In genomic region chr17:4709794-4710692, GRCh38 we compare ENCODE assay signal across 8 cellular contexts. TPM values are rescaled to one million over a fixed set of nuclear protein-coding genes. Genes with fewer than 3 reads are reported as not detected.
DNase-seq lines count a peak whose midpoint lies in the region; ATAC-seq and TF ChIP-seq lines count a peak whose summit lies in the region.

Gene ARRB2, plus strand, starts transcription at chr17:4710632. Its CDS starts 90 bp downstream, at chr17:4710722.

- in situ Hi-C loops in SK-MEL-5 (cut with HindIII; ENCODE audit: low pct_unique_long_range_greater_than_20kb, low sequenced_read_pairs), result no loop called here

- peak within 1 kb of the TSS; percentile 80 for H3K4me3 Mint-ChIP-seq in activated naive CD4-positive, alpha-beta T cell treated with anti-CD3 and anti-CD28 coated beads for 36 hours

- peaks cover 0 to 34% (median 6%) of the 10 kb centered on the region in 3 donors for H3K4me1 ChIP-seq in gastroesophageal sphincter

- peak within 1 kb of the TSS; percentile 52 to 74 for H3K4me3 ChIP-seq in gastroesophageal sphincter

- no peaks in the 10 kb centered on the region for H3K27me3 Mint-ChIP-seq in activated naive CD4-positive, alpha-beta T cell treated with anti-CD3 and anti-CD28 coated beads for 36 hours (ENCODE audit: low read depth)

- H3K36me3 Mint-ChIP-seq in activated naive CD4-positive, alpha-beta T cell treated with anti-CD3 and anti-CD28 coated beads for 36 hours (ENCODE audit: low read depth), result peaks cover 13% of the 10 kb centered on the region

- TF ChIP-seq CTCF in gastroesophageal sphincter (IDR thresholded peaks at IDR 0.05), result peak in 3 of 4 experiments; percentile 74 to 81 (median 76)

- H3K9me3 Mint-ChIP-seq in activated naive CD4-positive, alpha-beta T cell treated with anti-CD3 and anti-CD28 coated beads for 36 hours, result no peaks in the 10 kb centered on the region

- ATAC-seq in gastroesophageal sphincter, result peak; percentile 95

- DNase-seq in GM04504 (ENCODE audit: low read depth), result peak; percentile 93
- DNase-seq in HEK293T (ENCODE audit: extremely low spot score), result peak; percentile 95
- DNase-seq in MV-4-11 (lab: John Stamatoyannopoulos, UW), result peak; percentile 96
- peak; percentile 98 for DNase-seq in SK-MEL-5 (ENCODE audit: low read depth, low spot score)
- DNase-seq in activated naive CD4-positive, alpha-beta T cell treated with anti-CD3 and anti-CD28 coated beads for 36 hours, result peak; percentile 97
- peak; percentile 90 for DNase-seq in non-pigmented ciliary epithelial cell (ENCODE audit: low read depth)
- DNase-seq in superior temporal gyrus (ENCODE audit: extremely low spot score), result peak; percentile 96

- TF ChIP-seq POLR2A in gastroesophageal sphincter (IDR thresholded peaks at IDR 0.05), result peak; percentile 35 to 45

- peak within 1 kb of the TSS; percentile 85 for H3K27ac Mint-ChIP-seq in activated naive CD4-positive, alpha-beta T cell treated with anti-CD3 and anti-CD28 coated beads for 36 hours

- H3K4me1 Mint-ChIP-seq in activated naive CD4-positive, alpha-beta T cell treated with anti-CD3 and anti-CD28 coated beads for 36 hours (ENCODE audit: low read depth), result peaks cover 56% of the 10 kb centered on the region

- H3K27me3 ChIP-seq in gastroesophageal sphincter, result no peaks in the 10 kb centered on the region

- 0 to 7% methylated on average over 8 to 20 of the region's 67 CpGs for WGBS in gastroesophageal sphincter (ENCODE audit: low coverage in 1 of 2), 2 donors

- no peak for TF ChIP-seq EP300 in gastroesophageal sphincter (IDR thresholded peaks at IDR 0.05)

- POLR2A ChIA-PET in HEK293T (lab: Yijun Ruan, JAX), result interaction anchor here (0.6 to 1.2 kb wide), 9 partner anchors 9 to 128 kb away, joined by 3 to 7 read pairs (median 4); partner anchors contain the start of genes MED11, PLD2 and PSMB6

- H3K27ac ChIP-seq in gastroesophageal sphincter, result peak within 1 kb of the TSS; percentile 36 to 91 (median 84)

- peaks cover 0 to under 1% of the 10 kb centered on the region in 2 donors for H3K36me3 ChIP-seq in gastroesophageal sphincter

- H3K9me3 ChIP-seq in gastroesophageal sphincter, result no peaks in the 10 kb centered on the region

- intact Hi-C loops in activated naive CD4-positive, alpha-beta T cell treated with anti-CD3 and anti-CD28 coated beads for 36 hours (cut with micrococcal nuclease), result loop anchor here (1.0 to 10.0 kb wide), 14 partner anchors 8 to 572 kb away; partner anchors contain the start of genes C17orf107, CYB5D2, MED11 and MINK1

- CTCF ChIA-PET in HEK293T (lab: Yijun Ruan, JAX), result interaction anchor here (0.6 to 1.1 kb wide), 3 partner anchors 69 to 193 kb away, joined by 3 to 5 read pairs (median 4); partner anchors contain the start of gene CHRNE
- CTCF ChIA-PET in activated naive CD4-positive, alpha-beta T cell treated with anti-CD3 and anti-CD28 coated beads for 36 hours (lab: Charles Lee), result interaction anchor here (0.6 to 1.8 kb wide), 5 partner anchors 14 to 195 kb away, joined by 3 to 12 read pairs (median 3); no protein-coding TSS in a partner anchor

TF ChIP-seq in HEK293T, 16 proteins besides CTCF, POLR2A, EP300 and RAD21:
- TF ChIP-seq FOXA1 (IDR thresholded peaks at IDR 0.05) (no peak), SP1 (IDR thresholded peaks at IDR 0.05) (no peak), L3MBTL2 (conservative IDR thresholded peaks at IDR 0.05) (peak; percentile 90), ELF4 (IDR thresholded peaks at IDR 0.05) (no peak), FOXM1 (IDR thresholded peaks at IDR 0.05; ENCODE audit: borderline replicate concordance) (0 out of 2 replicates have a peak, but pooled peaks have one; percentile 26), TARDBP (IDR thresholded peaks at IDR 0.05) (0 out of 2 replicates have a peak, but pooled peaks have one; percentile 7), HDGF (IDR thresholded peaks at IDR 0.05; ENCODE audit: borderline replicate concordance) (no peak), ARNT (IDR thresholded peaks at IDR 0.05) (no peak), CTBP1 (IDR thresholded peaks at IDR 0.05; ENCODE audit: borderline replicate concordance) (peak; percentile 79), ZNF384 (IDR thresholded peaks at IDR 0.05) (no peak)

RNA-seq across cellular contexts. Expression of gene ARRB2, which starts in this region (rescaled TPM):
- 13.6 and 17.2 TPM in 2 replicates for total RNA-seq in SK-MEL-5 (2014; rRNA removed; shearing (Covaris generic))
- polyA plus RNA-seq in SK-MEL-5 (2015; cell fraction: cytosol; rRNA removed), result 17.8 and 19.0 TPM in 2 replicates
- polyA plus RNA-seq in SK-MEL-5 (2015; cell fraction: nucleus; rRNA removed), result 26.6 and 40.4 TPM in 2 replicates
- 100 to 1,000 TPM; 169 to 174 TPM for total RNA-seq in activated naive CD4-positive, alpha-beta T cell treated with anti-CD3 and anti-CD28 coated beads for 36 hours
- total RNA-seq in gastroesophageal sphincter, result 10 to 100 TPM; 18.7 to 33.6 (median 28.5) TPM

Comparison
In these comparisons a context has a peak if more than half of its experiments do, and no peak if none do; other contexts are left out.
1. Peak in every context shown above with its lines: DNase-seq, ATAC-seq, H3K4me3 ChIP-seq and H3K27ac ChIP-seq.